27 cellular contexts compared by ENCODE assay signal in the genomic region with DNA sequence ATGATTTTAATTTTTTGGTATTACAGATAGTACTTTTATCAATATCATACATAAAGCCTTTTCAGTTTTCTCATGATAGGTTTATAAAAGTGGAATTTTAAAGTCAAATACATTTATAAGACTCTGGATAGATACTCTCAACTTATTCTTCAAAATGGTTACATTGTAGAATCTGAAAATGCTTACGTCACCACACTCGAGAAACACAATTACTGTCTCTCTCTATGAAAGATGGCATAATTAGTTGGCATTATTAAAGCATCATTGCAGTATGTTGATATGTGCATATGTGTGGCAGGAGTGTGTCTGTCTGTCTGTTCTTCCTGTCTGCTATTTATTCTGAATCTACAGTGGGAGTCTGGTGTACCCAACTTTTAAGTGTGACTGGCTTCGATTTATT.
"Had no signal": no experiment of that assay in that cellular context is flagged by ENCODE, and none has a peak within 500 bp of the region (broad histone marks: within the 10 kb centered on the region; RNA-seq: fewer than 3 reads in every experiment).

No MANE protein-coding gene starts in this region.

- H3K4me3 ChIP-seq: colonic mucosa, coronary artery, dorsolateral prefrontal cortex, esophagus muscularis mucosa, esophagus squamous epithelium, gastrocnemius medialis, gastroesophageal sphincter, heart left ventricle, heart right ventricle had no signal

- H3K36me3 ChIP-seq: colonic mucosa, esophagus muscularis mucosa, esophagus squamous epithelium, gastrocnemius medialis, gastroesophageal sphincter, heart left ventricle, heart right ventricle had no signal

- H3K27ac Mint-ChIP-seq: dendritic cell treated with granulocyte-macrophage colony-stimulating factor and Interleukin-4, amounts not matched to agents 40 ng/mL and 50 ng/mL, for 4 days; effector memory CD8-positive, alpha-beta T cell; endodermal cell had no signal

- FAIRE-seq: colon, endometrium, endothelial cell of umbilical vein had no signal

- H3K9me3 ChIP-seq: colonic mucosa, esophagus muscularis mucosa, esophagus squamous epithelium, gastrocnemius medialis, gastroesophageal sphincter, heart left ventricle, heart right ventricle had no signal

- H3K4me3 Mint-ChIP-seq: dendritic cell treated with granulocyte-macrophage colony-stimulating factor and Interleukin-4, amounts not matched to agents 40 ng/mL and 50 ng/mL, for 4 days; effector memory CD8-positive, alpha-beta T cell; endodermal cell had no signal

- ATAC-seq: effector memory CD8-positive, alpha-beta T cell; esophagus mucosa; foreskin keratinocyte; gastrocnemius medialis; gastroesophageal sphincter; heart left ventricle; heart right ventricle had no signal

- DNase-seq: colonic mucosa; cortex of kidney; dermis blood vessel endothelial cell; dorsolateral prefrontal cortex; effector CD4-positive, alpha-beta T cell; effector CD8-positive, alpha-beta T cell; effector memory CD4-positive, alpha-beta T cell; effector memory CD8-positive, alpha-beta T cell; endodermal cell; esophagus squamous epithelium; foreskin fibroblast; foreskin keratinocyte; foreskin melanocyte; gastrocnemius medialis; glutamatergic neuron; head of caudate nucleus; heart left ventricle; heart right ventricle had no signal

- H3K27me3 ChIP-seq: colonic mucosa had no signal

- H3K4me1 ChIP-seq: colonic mucosa, esophagus muscularis mucosa, esophagus squamous epithelium, foreskin keratinocyte, gastrocnemius medialis, gastroesophageal sphincter, heart left ventricle, heart right ventricle had no signal

- H3K9me3 Mint-ChIP-seq: dendritic cell treated with granulocyte-macrophage colony-stimulating factor and Interleukin-4, amounts not matched to agents 40 ng/mL and 50 ng/mL, for 4 days; effector memory CD8-positive, alpha-beta T cell; endodermal cell had no signal

- H3K27ac ChIP-seq: colonic mucosa, coronary artery, dorsolateral prefrontal cortex, epithelial cell of prostate, esophagus muscularis mucosa, esophagus squamous epithelium, foreskin keratinocyte, gastrocnemius medialis, gastroesophageal sphincter, heart left ventricle, heart right ventricle had no signal
